ENCODE assay signal across 27 cellular contexts in the genomic region with DNA sequence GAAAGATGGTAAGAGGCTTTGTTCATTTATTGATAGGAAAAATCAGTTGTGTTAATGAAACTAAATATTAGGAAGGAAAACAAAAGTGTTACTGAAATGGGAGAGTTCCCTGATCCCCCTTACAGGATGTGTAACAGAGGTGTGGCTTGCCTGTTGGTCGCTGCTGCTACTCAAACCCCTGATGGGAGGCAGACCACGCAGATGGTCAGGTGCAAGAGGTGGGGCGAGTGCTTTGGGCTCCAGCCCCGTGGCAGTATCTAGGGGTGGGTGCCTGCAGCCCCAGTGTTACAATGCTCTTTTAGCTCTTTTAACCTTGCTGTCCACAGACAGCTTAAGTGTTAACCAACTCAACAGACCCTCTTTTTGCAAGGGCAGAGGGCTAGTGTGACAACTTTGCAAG.
"Had no signal": no experiment of that assay in that cellular context is flagged by ENCODE, and none has a peak within 500 bp of the region (broad histone marks: within the 10 kb centered on the region; RNA-seq: fewer than 3 reads in every experiment).

No MANE protein-coding gene starts in this region.

- H3K9ac ChIP-seq: neural progenitor cell, parathyroid adenoma had no signal

- H3K27me3 Mint-ChIP-seq: progenitor cell of endocrine pancreas; stimulated activated naive CD8-positive, alpha-beta T cell treated with anti-CD3 and anti-CD28 coated beads, Interleukin-15, Interleukin-2, amounts not matched to agents 100 ng/mL and 50 ng/mL, for 24 hours had no signal

- H3K36me3 ChIP-seq: neural progenitor cell, ovary, right lobe of liver, sigmoid colon, stomach, thoracic aorta, thyroid gland, tibial nerve, upper lobe of left lung, vagina had no signal

- H3K36me3 Mint-ChIP-seq: neural progenitor cell; stimulated activated effector memory CD8-positive, alpha-beta T cell treated with anti-CD3 and anti-CD28 coated beads, Interleukin-12 subunit alpha, Interleukin-12 subunit beta, amount 100 ng/mL, for 72 hours had no signal

- H3K4me1 Mint-ChIP-seq: neural progenitor cell; stimulated activated effector memory CD8-positive, alpha-beta T cell treated with anti-CD3 and anti-CD28 coated beads, Interleukin-12 subunit alpha, Interleukin-12 subunit beta, amount 100 ng/mL, for 72 hours; stimulated activated naive B cell treated with anti-CD40 and anti-IgM and Interleukin-4, amounts not matched to agents 10 μg/mL and 1 μg/mL and 100 μg/mL, for 72 hours had no signal

- H3K4me3 ChIP-seq: neural progenitor cell, ovary, psoas muscle, right lobe of liver, sigmoid colon, stomach, thoracic aorta, thyroid gland, tibial nerve, upper lobe of left lung, vagina had no signal

- H3K4me3 Mint-ChIP-seq: nephron; neural progenitor cell; stimulated activated effector memory CD8-positive, alpha-beta T cell treated with anti-CD3 and anti-CD28 coated beads, Interleukin-12 subunit alpha, Interleukin-12 subunit beta, amount 100 ng/mL, for 72 hours; stimulated activated naive B cell treated with anti-CD40 and anti-IgM and Interleukin-4, amounts not matched to agents 10 μg/mL and 1 μg/mL and 100 μg/mL, for 72 hours; stimulated activated naive CD8-positive, alpha-beta T cell treated with anti-CD3 and anti-CD28 coated beads, Interleukin-15, Interleukin-2, amounts not matched to agents 100 ng/mL and 50 ng/mL, for 24 hours had no signal

- H2AFZ ChIP-seq: neural progenitor cell, parathyroid adenoma had no signal

- DNase-seq: occipital lobe; ovary; psoas muscle; right lobe of liver; sigmoid colon; small intestine; stimulated activated CD4-positive, alpha-beta T cell treated with anti-CD3 and anti-CD28 coated beads, Interleukin-15, amount 100 ng/mL, for 24 hours; stimulated activated CD4-positive, alpha-beta T cell treated with anti-CD3 and anti-CD28 coated beads, Interleukin-2, amount 100 ng/mL, for 24 hours; stimulated activated CD4-positive, alpha-beta T cell treated with anti-CD3 and anti-CD28 coated beads, Interleukin-2, amount 100 ng/mL, for 48 hours; stimulated activated CD4-positive, alpha-beta T cell treated with anti-CD3 and anti-CD28 coated beads, Interleukin-4, amount 100 ng/mL, for 24 hours; stimulated activated naive B cell treated with anti-CD40 and anti-IgM and Interleukin-4, amounts not matched to agents 10 μg/mL and 1 μg/mL and 100 μg/mL, for 72 hours; stimulated activated naive CD4-positive, alpha-beta T cell treated with Interleukin-2 at 50 U/mL for 16 hours; stomach; thyroid gland; trophoblast cell; upper lobe of left lung had no signal

- H3K27me3 ChIP-seq: neural progenitor cell, ovary, right lobe of liver, sigmoid colon, stomach, thyroid gland, tibial nerve, upper lobe of left lung, vagina had no signal

- H3K79me2 ChIP-seq: parathyroid adenoma had no signal

- H3K27ac Mint-ChIP-seq: nephron; neural progenitor cell; progenitor cell of endocrine pancreas; stimulated activated effector memory CD8-positive, alpha-beta T cell treated with anti-CD3 and anti-CD28 coated beads, Interleukin-12 subunit alpha, Interleukin-12 subunit beta, amount 100 ng/mL, for 72 hours; stimulated activated naive B cell treated with anti-CD40 and anti-IgM and Interleukin-4, amounts not matched to agents 10 μg/mL and 1 μg/mL and 100 μg/mL, for 72 hours; stimulated activated naive CD8-positive, alpha-beta T cell treated with anti-CD3 and anti-CD28 coated beads, Interleukin-15, Interleukin-2, amounts not matched to agents 100 ng/mL and 50 ng/mL, for 24 hours had no signal

- H3K4me1 ChIP-seq: neural progenitor cell, parathyroid adenoma, psoas muscle, right lobe of liver, upper lobe of left lung, vagina had no signal

- FAIRE-seq: small intestine, urothelium cell line had no signal

- H3K27ac ChIP-seq: neural progenitor cell, ovary, parathyroid adenoma, psoas muscle, right lobe of liver, sigmoid colon, stomach, thoracic aorta, thyroid gland, tibial nerve, upper lobe of left lung, vagina had no signal

- H3K4me2 ChIP-seq: neural progenitor cell had no signal

- H3K9me3 Mint-ChIP-seq: stimulated activated effector memory CD8-positive, alpha-beta T cell treated with anti-CD3 and anti-CD28 coated beads, Interleukin-12 subunit alpha, Interleukin-12 subunit beta, amount 100 ng/mL, for 72 hours; stimulated activated naive CD8-positive, alpha-beta T cell treated with anti-CD3 and anti-CD28 coated beads, Interleukin-15, Interleukin-2, amounts not matched to agents 100 ng/mL and 50 ng/mL, for 24 hours had no signal

- H3K9me3 ChIP-seq: ovary, psoas muscle, right lobe of liver, sigmoid colon, thoracic aorta, thyroid gland, upper lobe of left lung, vagina had no signal

- ATAC-seq: psoas muscle; right cardiac atrium; right lobe of liver; stimulated activated effector memory CD8-positive, alpha-beta T cell treated with anti-CD3 and anti-CD28 coated beads, Interleukin-12 subunit alpha, Interleukin-12 subunit beta, amount 100 ng/mL, for 72 hours; stimulated activated naive B cell treated with anti-CD40 and anti-IgM and Interleukin-4, amounts not matched to agents 10 μg/mL and 1 μg/mL and 100 μg/mL, for 72 hours had no signal
